8 cellular contexts compared by ENCODE assay signal in genomic region chr3:172140499-172141391, GRCh38.
DNase-seq lines count a peak whose midpoint lies in the region; ATAC-seq and TF ChIP-seq lines count a peak whose summit lies in the region.

No MANE protein-coding gene starts in this region.

- no peak overlapping the region for H4K5ac ChIP-seq in mesendoderm (ENCODE audit: low read length)

- H3K56ac ChIP-seq in mesendoderm (ENCODE audit: low read length) = peak overlapping the region; percentile 11

- peak overlapping the region; percentile 80 for H3K27ac ChIP-seq in mesendoderm (ENCODE audit: low read depth, low read length)

- H3K4me2 ChIP-seq in mesendoderm (ENCODE audit: low read length) = no peak overlapping the region

- no CpG with 5 or more reads among the region's 7 CpGs for WGBS in mesendoderm (ENCODE audit: extremely low coverage, insufficient coverage, low lambda C conversion rate)

- H3K4me1 ChIP-seq in mesendoderm (ENCODE audit: control insufficient read depth, low read depth, low read length) = peaks cover 29% of the 10 kb centered on the region

- no peak overlapping the region for H2BK5ac ChIP-seq in mesendoderm (ENCODE audit: low read length)

- ATAC-seq in GM18861 (IDR thresholded peaks at IDR 0.05; ENCODE audit: unreplicated experiment) = no peak

- peaks cover 6% of the 10 kb centered on the region for H3K79me1 ChIP-seq in mesendoderm (ENCODE audit: low read length)

- no peaks in the 10 kb centered on the region for H3K36me3 ChIP-seq in mesendoderm (ENCODE audit: control insufficient read depth, insufficient read depth, low read length)

- no peak overlapping the region for H2AK5ac ChIP-seq in mesendoderm (ENCODE audit: low read length)

- no peak overlapping the region for H2BK15ac ChIP-seq in mesendoderm (replicated peaks; ENCODE audit: low read depth)

- no peak overlapping the region for H3K4ac ChIP-seq in mesendoderm (ENCODE audit: low read depth, low read length)

- peak overlapping the region; percentile 48 for H2BK120ac ChIP-seq in mesendoderm (ENCODE audit: low read depth, low read length)

- H3K79me2 ChIP-seq in mesendoderm (ENCODE audit: control insufficient read depth, insufficient read depth, low read length) = peaks cover 24% of the 10 kb centered on the region

- H3K9ac ChIP-seq in mesendoderm (ENCODE audit: low read length) = no peak overlapping the region

- peak; percentile 4 for TF ChIP-seq CTCF in choroid plexus epithelial cell (conservative IDR thresholded peaks at IDR 0.05; ENCODE audit: low read depth, low read length)

- H3K27me3 ChIP-seq in mesendoderm (ENCODE audit: insufficient read depth, low read length, poor library complexity) = no peaks in the 10 kb centered on the region

- H3K23ac ChIP-seq in mesendoderm (ENCODE audit: low read length) = no peak overlapping the region

- DNase-seq in ACHN (peak; percentile 76), LHCN-M2 (ENCODE audit: low read depth) (peak; percentile 87), choroid plexus epithelial cell (ENCODE audit: low read depth) (peak; percentile 99), mesendoderm (peak; percentile 91), NCI-H187 (lab: John Stamatoyannopoulos, UW) (no peak)
- no peak for DNase-seq in activated CD4-positive, alpha-beta T cell treated with anti-CD3 and anti-CD28 coated beads, Interleukin-2, amount 50 U/mL, for 4 hours
- DNase-seq in activated CD8-positive, alpha-beta memory T cell treated with anti-CD3 and anti-CD28 coated beads for 24 hours = no peak

- no peak overlapping the region for H3K18ac ChIP-seq in mesendoderm (ENCODE audit: low read length)

- H3K4me3 ChIP-seq in choroid plexus epithelial cell (ENCODE audit: low read depth, low read length) (no peak overlapping the region), mesendoderm (ENCODE audit: low read length) (no peak overlapping the region)

- H4K8ac ChIP-seq in mesendoderm (ENCODE audit: low read depth, low read length) = no peak overlapping the region

- in situ Hi-C loops in ACHN (cut with HindIII; ENCODE audit: low pct_ligation_motif_present, low pct_unique_long_range_greater_than_20kb, low sequenced_read_pairs) = no loop called here

Comparison
In these comparisons a context has a peak if more than half of its experiments do, and no peak if none do; other contexts are left out.
1. DNase-seq: peak in ACHN (single experiment), LHCN-M2 (single experiment), choroid plexus epithelial cell (single experiment) and mesendoderm (single experiment); none in NCI-H187 (0 of 2), activated CD4-positive, alpha-beta T cell treated with anti-CD3 and anti-CD28 coated beads, Interleukin-2, amount 50 U/mL, for 4 hours (0 of 2) and activated CD8-positive, alpha-beta memory T cell treated with anti-CD3 and anti-CD28 coated beads for 24 hours (single experiment).